In genomic region chr17:4782652-4783051, GRCh38 we compare ENCODE assay signal across 17 cellular contexts. TPM values are rescaled to one million over a fixed set of nuclear protein-coding genes. Genes with fewer than 3 reads are reported as not detected.
A peak's percentile ranks its signal among the peaks of the same experiment; 100 is the strongest.
DNase-seq lines count a peak whose midpoint lies in the region; ATAC-seq and TF ChIP-seq lines count a peak whose summit lies in the region.
"Had no signal": no experiment of that assay in that cellular context is flagged by ENCODE, and none has a peak within 500 bp of the region (broad histone marks: within the 10 kb centered on the region; RNA-seq: fewer than 3 reads in every experiment).

No MANE protein-coding gene starts in this region.

- peaks cover 22% of the 10 kb centered on the region for H3K4me1 Mint-ChIP-seq in activated naive CD8-positive, alpha-beta T cell treated with anti-CD3 and anti-CD28 coated beads, Interleukin-2, amount 10 ng/mL, durations not matched to agents 7 days and 5 days
- peaks cover 12% of the 10 kb centered on the region for H3K4me1 Mint-ChIP-seq in activated naive CD8-positive, alpha-beta T cell treated with anti-CD3 and anti-CD28 coated beads for 36 hours
- peaks cover 9 to 15% of the 10 kb centered on the region in 2 donors for H3K4me1 Mint-ChIP-seq in effector memory CD8-positive, alpha-beta T cell (ENCODE audit: low read depth in 2 of 2)
- peaks cover 16 to 25% of the 10 kb centered on the region in 2 donors for H3K4me1 Mint-ChIP-seq in stimulated activated naive B cell treated with anti-CD40 and anti-IgM and Interleukin-4, amounts not matched to agents 10 μg/mL and 1 μg/mL and 100 μg/mL, for 72 hours

- peaks cover 71% of the 10 kb centered on the region for H3K27me3 Mint-ChIP-seq in activated naive CD8-positive, alpha-beta T cell treated with anti-CD3 and anti-CD28 coated beads, Interleukin-2, amount 10 ng/mL, durations not matched to agents 7 days and 5 days
- peaks cover 69% of the 10 kb centered on the region for H3K27me3 Mint-ChIP-seq in activated naive CD8-positive, alpha-beta T cell treated with anti-CD3 and anti-CD28 coated beads for 36 hours
- peaks cover 47 to 71% of the 10 kb centered on the region in 2 donors for H3K27me3 Mint-ChIP-seq in effector memory CD8-positive, alpha-beta T cell
- H3K27me3 Mint-ChIP-seq in stimulated activated naive B cell treated with anti-CD40 and anti-IgM and Interleukin-4, amounts not matched to agents 10 μg/mL and 1 μg/mL and 100 μg/mL, for 72 hours: peaks cover 51 to 66% of the 10 kb centered on the region in 2 donors

- TF ChIP-seq RAD21 in Ishikawa (IDR thresholded peaks at IDR 0.05; ENCODE audit: low read depth): no peak

- no peaks in the 10 kb centered on the region for H3K36me3 Mint-ChIP-seq in activated naive CD8-positive, alpha-beta T cell treated with anti-CD3 and anti-CD28 coated beads, Interleukin-2, amount 10 ng/mL, durations not matched to agents 7 days and 5 days
- H3K36me3 Mint-ChIP-seq in activated naive CD8-positive, alpha-beta T cell treated with anti-CD3 and anti-CD28 coated beads for 36 hours: no peaks in the 10 kb centered on the region
- no peaks in the 10 kb centered on the region for H3K36me3 Mint-ChIP-seq in effector memory CD8-positive, alpha-beta T cell (ENCODE audit: insufficient read depth)
- peaks cover 0 to 2% of the 10 kb centered on the region in 2 donors for H3K36me3 Mint-ChIP-seq in stimulated activated naive B cell treated with anti-CD40 and anti-IgM and Interleukin-4, amounts not matched to agents 10 μg/mL and 1 μg/mL and 100 μg/mL, for 72 hours
- H3K36me3 Mint-ChIP-seq: naive B cell had no signal

- H3K27ac Mint-ChIP-seq in activated naive CD8-positive, alpha-beta T cell treated with anti-CD3 and anti-CD28 coated beads, Interleukin-2, amount 10 ng/mL, durations not matched to agents 7 days and 5 days: no peak overlapping the region
- no peak overlapping the region for H3K27ac Mint-ChIP-seq in activated naive CD8-positive, alpha-beta T cell treated with anti-CD3 and anti-CD28 coated beads for 36 hours
- no peak overlapping the region for H3K27ac Mint-ChIP-seq in effector memory CD8-positive, alpha-beta T cell
- H3K27ac Mint-ChIP-seq in stimulated activated naive B cell treated with anti-CD40 and anti-IgM and Interleukin-4, amounts not matched to agents 10 μg/mL and 1 μg/mL and 100 μg/mL, for 72 hours: peak overlapping the region; percentile 56
- H3K27ac Mint-ChIP-seq: activated B cell treated with CpG ODN at 0.5 μM for 24 hours, B cell, naive B cell had no signal

- H3K4me3 Mint-ChIP-seq in activated naive CD8-positive, alpha-beta T cell treated with anti-CD3 and anti-CD28 coated beads, Interleukin-2, amount 10 ng/mL, durations not matched to agents 7 days and 5 days: no peak overlapping the region
- no peak overlapping the region for H3K4me3 Mint-ChIP-seq in activated naive CD8-positive, alpha-beta T cell treated with anti-CD3 and anti-CD28 coated beads for 36 hours
- no peak overlapping the region for H3K4me3 Mint-ChIP-seq in effector memory CD8-positive, alpha-beta T cell
- H3K4me3 Mint-ChIP-seq in stimulated activated naive B cell treated with anti-CD40 and anti-IgM and Interleukin-4, amounts not matched to agents 10 μg/mL and 1 μg/mL and 100 μg/mL, for 72 hours: peak overlapping the region in 1 of 2 donors; percentile 41
- H3K4me3 Mint-ChIP-seq: activated B cell treated with CpG ODN at 0.5 μM for 24 hours, B cell, naive B cell had no signal

- no peaks in the 10 kb centered on the region for H3K9me3 Mint-ChIP-seq in activated naive CD8-positive, alpha-beta T cell treated with anti-CD3 and anti-CD28 coated beads, Interleukin-2, amount 10 ng/mL, durations not matched to agents 7 days and 5 days
- no peaks in the 10 kb centered on the region for H3K9me3 Mint-ChIP-seq in activated naive CD8-positive, alpha-beta T cell treated with anti-CD3 and anti-CD28 coated beads for 36 hours
- no peaks in the 10 kb centered on the region for H3K9me3 Mint-ChIP-seq in effector memory CD8-positive, alpha-beta T cell
- peaks cover 0 to 2% of the 10 kb centered on the region in 2 donors for H3K9me3 Mint-ChIP-seq in stimulated activated naive B cell treated with anti-CD40 and anti-IgM and Interleukin-4, amounts not matched to agents 10 μg/mL and 1 μg/mL and 100 μg/mL, for 72 hours
- H3K9me3 Mint-ChIP-seq: activated B cell treated with CpG ODN at 0.5 μM for 24 hours had no signal

- peak; percentile 40 for ATAC-seq in activated naive CD8-positive, alpha-beta T cell treated with anti-CD3 and anti-CD28 coated beads, Interleukin-2, amount 10 ng/mL, durations not matched to agents 7 days and 5 days (ENCODE audit: low read depth)
- ATAC-seq in effector memory CD8-positive, alpha-beta T cell (replicated peaks): peak; percentile 24
- no peak for ATAC-seq in stimulated activated naive B cell treated with anti-CD40 and anti-IgM and Interleukin-4, amounts not matched to agents 10 μg/mL and 1 μg/mL and 100 μg/mL, for 72 hours (replicated peaks)
- ATAC-seq: psoas muscle had no signal

- POLR2A ChIA-PET in activated naive CD8-positive, alpha-beta T cell treated with anti-CD3 and anti-CD28 coated beads, Interleukin-2, amount 10 ng/mL, durations not matched to agents 7 days and 5 days (lab: Charles Lee): interaction anchor here (0.7 to 1.5 kb wide), 4 partner anchors 10 to 74 kb away, joined by 4 to 7 read pairs (median 5); no protein-coding TSS in a partner anchor

- peak; percentile 41 for DNase-seq in activated naive CD8-positive, alpha-beta T cell treated with anti-CD3 and anti-CD28 coated beads, Interleukin-2, amount 10 ng/mL, durations not matched to agents 7 days and 5 days
- DNase-seq in activated naive CD8-positive, alpha-beta T cell treated with anti-CD3 and anti-CD28 coated beads for 36 hours: no peak
- no peak for DNase-seq in effector memory CD8-positive, alpha-beta T cell
- no peak for DNase-seq in stimulated activated naive B cell treated with anti-CD40 and anti-IgM and Interleukin-4, amounts not matched to agents 10 μg/mL and 1 μg/mL and 100 μg/mL, for 72 hours
- no peak for DNase-seq in OCI-M2 (lab: John Stamatoyannopoulos, UW; ENCODE audit: unreplicated experiment)
- DNase-seq in putamen (ENCODE audit: low spot score): no peak
- DNase-seq in 8988T: no peak
- DNase-seq: activated B cell treated with CpG ODN at 0.5 μM for 24 hours, anterior cingulate cortex, naive B cell, NCI-H1694, NCI-H774, RPMI8226 had no signal

- TF ChIP-seq EP300 in Ishikawa (IDR thresholded peaks at IDR 0.05; ENCODE audit: borderline replicate concordance): no peak

TF ChIP-seq in Ishikawa, 13 proteins besides CTCF, POLR2A, EP300 and RAD21:
- TF ChIP-seq MAX (IDR thresholded peaks at IDR 0.05) (peak; percentile 46; the same call in 1 of the 2 replicates), EGR1 (IDR thresholded peaks at IDR 0.05) (no peak)
TF ChIP-seq in Ishikawa: peak in this region for 1.

RNA-seq across cellular contexts. Expression of gene VMO1, which starts 3.5 kb away (rescaled TPM):
- total RNA-seq in activated naive CD8-positive, alpha-beta T cell treated with anti-CD3 and anti-CD28 coated beads, Interleukin-2, amount 10 ng/mL, durations not matched to agents 7 days and 5 days: not detected
- total RNA-seq in activated naive CD8-positive, alpha-beta T cell treated with anti-CD3 and anti-CD28 coated beads for 36 hours: not detected
- total RNA-seq: activated B cell treated with CpG ODN at 0.5 μM for 24 hours, B cell had no signal

RNA-seq across cellular contexts. Expression of gene GLTPD2, which starts 6.1 kb away (rescaled TPM):
- not detected for total RNA-seq in activated naive CD8-positive, alpha-beta T cell treated with anti-CD3 and anti-CD28 coated beads, Interleukin-2, amount 10 ng/mL, durations not matched to agents 7 days and 5 days
- total RNA-seq in activated naive CD8-positive, alpha-beta T cell treated with anti-CD3 and anti-CD28 coated beads for 36 hours: not detected
- total RNA-seq: activated B cell treated with CpG ODN at 0.5 μM for 24 hours, B cell, psoas muscle had no signal

RNA-seq across cellular contexts. Expression of gene TM4SF5, which starts 11.0 kb away (rescaled TPM):
- not detected for total RNA-seq in activated naive CD8-positive, alpha-beta T cell treated with anti-CD3 and anti-CD28 coated beads, Interleukin-2, amount 10 ng/mL, durations not matched to agents 7 days and 5 days
- total RNA-seq in activated naive CD8-positive, alpha-beta T cell treated with anti-CD3 and anti-CD28 coated beads for 36 hours: not detected
- total RNA-seq: activated B cell treated with CpG ODN at 0.5 μM for 24 hours, B cell, lung, psoas muscle had no signal

RNA-seq across cellular contexts. Expression of gene PSMB6, which starts 13.3 kb away (rescaled TPM):
- total RNA-seq in activated naive CD8-positive, alpha-beta T cell treated with anti-CD3 and anti-CD28 coated beads, Interleukin-2, amount 10 ng/mL, durations not matched to agents 7 days and 5 days: 10 to 100 TPM; 81.4 to 83.1 TPM
- total RNA-seq in activated naive CD8-positive, alpha-beta T cell treated with anti-CD3 and anti-CD28 coated beads for 36 hours: 100 to 1,000 TPM; 146 to 154 TPM

Comparison
In these comparisons a context has a peak if more than half of its experiments do, and no peak if none do; other contexts are left out.
1. ATAC-seq: peak in activated naive CD8-positive, alpha-beta T cell treated with anti-CD3 and anti-CD28 coated beads, Interleukin-2, amount 10 ng/mL, durations not matched to agents 7 days and 5 days (single experiment) and effector memory CD8-positive, alpha-beta T cell (single experiment); none in stimulated activated naive B cell treated with anti-CD40 and anti-IgM and Interleukin-4, amounts not matched to agents 10 μg/mL and 1 μg/mL and 100 μg/mL, for 72 hours (0 of 2).